Comparison of ENCODE assay signal across 13 cellular contexts in the genomic region with DNA sequence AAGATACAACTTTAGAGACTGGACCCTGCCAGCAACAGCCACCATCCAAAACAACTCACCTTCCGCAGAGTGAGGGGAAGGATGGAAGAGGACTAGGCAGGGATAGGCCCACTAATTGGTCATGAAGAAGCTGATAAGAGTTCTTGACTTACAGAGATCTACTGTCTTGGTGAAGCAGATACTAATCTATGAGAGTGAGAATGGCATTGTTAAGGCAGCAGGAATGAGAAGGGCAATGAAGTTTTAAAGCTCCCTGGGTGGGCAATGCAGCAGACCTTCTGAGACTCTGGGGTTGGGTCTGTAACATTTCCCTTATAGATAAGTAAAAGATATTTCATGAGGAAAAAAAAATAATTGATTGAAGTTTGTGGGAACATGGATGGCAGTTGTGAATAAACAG.
DNase-seq lines count a peak whose midpoint lies in the region; ATAC-seq and TF ChIP-seq lines count a peak whose summit lies in the region.
"Had no signal": no experiment of that assay in that cellular context is flagged by ENCODE, and none has a peak within 500 bp of the region (broad histone marks: within the 10 kb centered on the region; RNA-seq: fewer than 3 reads in every experiment).

No MANE protein-coding gene starts in this region.

- POLR2A ChIA-PET in activated CD8-positive, alpha-beta T cell treated with anti-CD3 and anti-CD28 coated beads for 36 hours (lab: Charles Lee) = interaction anchor here (0.6 kb wide), 1 partner anchor 24 kb away, joined by 3 read pairs; no protein-coding TSS in a partner anchor

- H3K27me3 Mint-ChIP-seq in activated CD4-positive, alpha-beta T cell treated with anti-CD3 and anti-CD28 coated beads, Interleukin-2, amount 10 ng/mL, durations not matched to agents 24 days and 14 days = no peaks in the 10 kb centered on the region
- no peaks in the 10 kb centered on the region for H3K27me3 Mint-ChIP-seq in activated CD8-positive, alpha-beta T cell treated with anti-CD3 and anti-CD28 coated beads for 36 hours
- no peaks in the 10 kb centered on the region for H3K27me3 Mint-ChIP-seq in nephron progenitor cell (ENCODE audit: low read depth, poor library complexity)

- peaks cover 45% of the 10 kb centered on the region for H3K4me1 Mint-ChIP-seq in activated CD4-positive, alpha-beta T cell treated with anti-CD3 and anti-CD28 coated beads, Interleukin-2, amount 10 ng/mL, durations not matched to agents 24 days and 14 days
- peaks cover 67% of the 10 kb centered on the region for H3K4me1 Mint-ChIP-seq in activated CD8-positive, alpha-beta T cell treated with anti-CD3 and anti-CD28 coated beads for 36 hours (ENCODE audit: low read depth)
- peaks cover 38% of the 10 kb centered on the region for H3K4me1 Mint-ChIP-seq in nephron progenitor cell

- peaks cover 27% of the 10 kb centered on the region for H3K36me3 Mint-ChIP-seq in activated CD4-positive, alpha-beta T cell treated with anti-CD3 and anti-CD28 coated beads, Interleukin-2, amount 10 ng/mL, durations not matched to agents 24 days and 14 days (ENCODE audit: low read depth)
- peaks cover 23% of the 10 kb centered on the region for H3K36me3 Mint-ChIP-seq in activated CD8-positive, alpha-beta T cell treated with anti-CD3 and anti-CD28 coated beads for 36 hours (ENCODE audit: low read depth)
- H3K36me3 Mint-ChIP-seq in nephron progenitor cell (ENCODE audit: low read depth) = peaks cover 12% of the 10 kb centered on the region

- peak overlapping the region; percentile 66 for H3K27ac Mint-ChIP-seq in activated CD4-positive, alpha-beta T cell treated with anti-CD3 and anti-CD28 coated beads, Interleukin-2, amount 10 ng/mL, durations not matched to agents 24 days and 14 days
- peak overlapping the region; percentile 83 for H3K27ac Mint-ChIP-seq in activated CD8-positive, alpha-beta T cell treated with anti-CD3 and anti-CD28 coated beads for 36 hours
- H3K27ac Mint-ChIP-seq in nephron progenitor cell = peak overlapping the region; percentile 82

- no peak for DNase-seq in activated CD4-positive, alpha-beta T cell treated with anti-CD3 and anti-CD28 coated beads, Interleukin-2, amount 10 ng/mL, durations not matched to agents 24 days and 14 days
- DNase-seq in activated CD4-positive, alpha-beta T cell treated with anti-CD3 and anti-CD28 coated beads, Interleukin-2, amount 50 U/mL, for 4 hours = no peak
- DNase-seq in activated CD8-positive, alpha-beta T cell treated with anti-CD3 and anti-CD28 coated beads for 36 hours = no peak
- DNase-seq in nephron progenitor cell (no peak), NCI-H1694 treated with DMSO at 0.1 percent for 48 hours (lab: John Stamatoyannopoulos, UW) (no peak), DMS53 (lab: John Stamatoyannopoulos, UW) (no peak)
- DNase-seq: GDM1; NCI-H2029; NCI-H69; stimulated activated CD4-positive, alpha-beta T cell treated with anti-CD3 and anti-CD28 coated beads, Interleukin-2, amount 100 ng/mL, for 24 hours had no signal

- peak; percentile 30 for ATAC-seq in HG02798 (IDR thresholded peaks at IDR 0.05; ENCODE audit: poor library complexity, unreplicated experiment)
- peak; percentile 25 for ATAC-seq in activated CD8-positive, alpha-beta T cell treated with anti-CD3 and anti-CD28 coated beads for 36 hours
- no peak for ATAC-seq in GM21381 (IDR thresholded peaks at IDR 0.05; ENCODE audit: unreplicated experiment)
- ATAC-seq: right cardiac atrium had no signal

- peak overlapping the region; percentile 72 for H3K4me3 Mint-ChIP-seq in activated CD4-positive, alpha-beta T cell treated with anti-CD3 and anti-CD28 coated beads, Interleukin-2, amount 10 ng/mL, durations not matched to agents 24 days and 14 days
- peak overlapping the region; percentile 51 for H3K4me3 Mint-ChIP-seq in activated CD8-positive, alpha-beta T cell treated with anti-CD3 and anti-CD28 coated beads for 36 hours
- H3K4me3 Mint-ChIP-seq in nephron progenitor cell = no peak overlapping the region

- intact Hi-C loops in activated CD4-positive, alpha-beta T cell treated with anti-CD3 and anti-CD28 coated beads, Interleukin-2, amount 10 ng/mL, durations not matched to agents 24 days and 14 days (cut with micrococcal nuclease) = no loop called here
- intact Hi-C loops in activated CD8-positive, alpha-beta T cell treated with anti-CD3 and anti-CD28 coated beads for 36 hours (cut with micrococcal nuclease) = no loop called here

- no peak for TF ChIP-seq CTCF in activated CD8-positive, alpha-beta T cell treated with anti-CD3 and anti-CD28 coated beads for 36 hours (IDR thresholded peaks at IDR 0.05)
- no peak for TF ChIP-seq CTCF in nephron progenitor cell (IDR thresholded peaks at IDR 0.05)

- peaks cover 5% of the 10 kb centered on the region for H3K9me3 Mint-ChIP-seq in activated CD4-positive, alpha-beta T cell treated with anti-CD3 and anti-CD28 coated beads, Interleukin-2, amount 10 ng/mL, durations not matched to agents 24 days and 14 days
- H3K9me3 Mint-ChIP-seq in activated CD8-positive, alpha-beta T cell treated with anti-CD3 and anti-CD28 coated beads for 36 hours = peaks cover 3% of the 10 kb centered on the region
- peaks cover 4% of the 10 kb centered on the region for H3K9me3 Mint-ChIP-seq in nephron progenitor cell

- CTCF ChIA-PET in activated CD8-positive, alpha-beta T cell treated with anti-CD3 and anti-CD28 coated beads for 36 hours (lab: Charles Lee) = interaction anchor here (0.7 to 1.1 kb wide), 2 partner anchors 29 to 31 kb away, joined by 3 read pairs; no protein-coding TSS in a partner anchor
